8 cellular contexts compared by ENCODE assay signal in the genomic region with DNA sequence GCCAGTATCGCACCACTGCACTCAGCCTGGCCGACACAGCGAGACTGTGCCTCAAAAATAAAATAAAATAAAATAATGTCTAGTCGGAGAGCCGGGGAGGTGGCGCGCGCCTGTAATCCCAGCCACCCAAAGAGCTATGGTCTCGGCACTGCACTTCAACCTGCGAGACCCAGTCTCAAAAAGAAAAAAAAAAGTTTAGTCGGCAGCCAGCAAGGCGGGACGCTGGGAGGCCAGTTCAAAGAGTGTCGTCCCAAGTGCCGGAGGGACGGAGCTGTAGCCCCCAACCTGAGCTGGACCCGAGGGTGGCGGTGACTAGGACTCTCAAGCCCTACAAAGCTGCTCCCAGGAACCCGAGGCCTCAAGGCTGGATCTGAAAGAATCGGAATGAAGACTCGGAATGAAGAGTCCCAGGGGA. TPM values are rescaled to one million over a fixed set of nuclear protein-coding genes. Genes with fewer than 3 reads are reported as not detected.
DNase-seq lines count a peak whose midpoint lies in the region; ATAC-seq and TF ChIP-seq lines count a peak whose summit lies in the region.

No MANE protein-coding gene starts in this region.

- ATAC-seq in HG03439 (IDR thresholded peaks at IDR 0.05; ENCODE audit: unreplicated experiment) (peak; percentile 8), mucosa of descending colon (no peak), HG02938 (IDR thresholded peaks at IDR 0.05; ENCODE audit: unreplicated experiment) (no peak), GM19023 (IDR thresholded peaks at IDR 0.05; ENCODE audit: unreplicated experiment) (no peak)

- H3K27me3 ChIP-seq in A673 (replicated peaks; ENCODE audit: insufficient read depth, low read depth, low read length, poor library complexity), result no peaks in the 10 kb centered on the region

- no peak for TF ChIP-seq CTCF in A673 (conservative IDR thresholded peaks at IDR 0.05; ENCODE audit: low read depth, low read length)
- no peak for TF ChIP-seq CTCF in mucosa of descending colon (IDR thresholded peaks at IDR 0.05)

- H3K4me1 ChIP-seq in A673 (ENCODE audit: insufficient read depth, low read length, poor library complexity, severe bottlenecking) (no peaks in the 10 kb centered on the region), mucosa of descending colon (ENCODE audit: low read depth) (peaks cover 16% of the 10 kb centered on the region)

- intact Hi-C loops in A673 (cut with micrococcal nuclease; ENCODE audit: unreplicated experiment), result no loop called here
- intact Hi-C loops in mucosa of descending colon (cut with DNase I, micrococcal nuclease), result no loop called here

- H3K36me3 ChIP-seq in A673 (ENCODE audit: insufficient read depth, low read length, poor library complexity, severe bottlenecking), result peaks cover 4% of the 10 kb centered on the region
- H3K36me3 ChIP-seq in mucosa of descending colon (ENCODE audit: low read depth), result no peaks in the 10 kb centered on the region

- CTCF ChIA-PET in A673 (lab: Charles Lee), result interaction anchor here (1.6 kb wide), 1 partner anchor 18 kb away, joined by 6 read pairs; no protein-coding TSS in a partner anchor

- H3K27ac ChIP-seq in A673 (ENCODE audit: low read depth, low read length, poor library complexity, severe bottlenecking), result peak overlapping the region; percentile 52
- peak overlapping the region; percentile 86 for H3K27ac ChIP-seq in caudate nucleus (ENCODE audit: low read depth, low read length)

- H3K9me3 ChIP-seq in A673 (ENCODE audit: low read depth, low read length, poor library complexity, severe bottlenecking) (no peaks in the 10 kb centered on the region), mucosa of descending colon (no peaks in the 10 kb centered on the region)

- TSS peak; percentile 83 for BruUV-seq in A673 (replicated peaks; lab: Mats Ljungman, UMichigan)

- DNase-seq in A673 (ENCODE audit: low spot score) (no peak), caudate nucleus (lab: John Stamatoyannopoulos, UW) (peak in 4 of 61 donors; percentile 40 to 61 (median 49)), mucosa of descending colon (no peak), cerebellar cortex (ENCODE audit: low spot score) (no peak), COLO829 (ENCODE audit: low spot score) (no peak)

- peak overlapping the region; percentile 52 for H3K4me3 ChIP-seq in A673 (ENCODE audit: low read depth, low read length, poor library complexity, severe bottlenecking)
- H3K4me3 ChIP-seq in mucosa of descending colon, result peak overlapping the region; percentile 12

- POLR2A ChIA-PET in A673 (lab: Charles Lee; ENCODE audit: low non-redundant PET), result interaction anchor here (0.5 kb wide), 1 partner anchor 33 kb away, joined by 3 read pairs; no protein-coding TSS in a partner anchor

RNA-seq across cellular contexts. Expression of gene FALEC, which starts 0.6 kb away (rescaled TPM):
- 1.6 TPM in 1 of 2 replicates, not detected in the other for total RNA-seq in A673 (2021)
- not detected for total RNA-seq in mucosa of descending colon

RNA-seq across cellular contexts. Expression of gene ECM1, which starts 7.0 kb away (rescaled TPM):
- total RNA-seq in A673 (2021) (55.9 and 61.2 TPM in 2 replicates), mucosa of descending colon (10 to 100 TPM in 1 of 3 donors, 1 to 10 TPM in 2; 3.4 to 11.0 (median 8.8) TPM)

RNA-seq across cellular contexts. Expression of gene TARS2, which starts 27.7 kb away (rescaled TPM):
- 32.0 and 36.6 TPM in 2 replicates for total RNA-seq in A673 (2021)
- total RNA-seq in mucosa of descending colon, result 10 to 100 TPM; 15.9 to 20.2 (median 20.0) TPM

RNA-seq across cellular contexts. Expression of gene ADAMTSL4, which starts 34.3 kb away (rescaled TPM):
- total RNA-seq in A673 (2021) (0.31 TPM in 1 of 2 replicates, not detected in the other), mucosa of descending colon (10 to 100 TPM in 2 of 3 donors, 1 to 10 TPM in 1; 3.4 to 37.1 (median 10.2) TPM)
